Comparison of ENCODE assay signal across 8 cellular contexts in the genomic region with DNA sequence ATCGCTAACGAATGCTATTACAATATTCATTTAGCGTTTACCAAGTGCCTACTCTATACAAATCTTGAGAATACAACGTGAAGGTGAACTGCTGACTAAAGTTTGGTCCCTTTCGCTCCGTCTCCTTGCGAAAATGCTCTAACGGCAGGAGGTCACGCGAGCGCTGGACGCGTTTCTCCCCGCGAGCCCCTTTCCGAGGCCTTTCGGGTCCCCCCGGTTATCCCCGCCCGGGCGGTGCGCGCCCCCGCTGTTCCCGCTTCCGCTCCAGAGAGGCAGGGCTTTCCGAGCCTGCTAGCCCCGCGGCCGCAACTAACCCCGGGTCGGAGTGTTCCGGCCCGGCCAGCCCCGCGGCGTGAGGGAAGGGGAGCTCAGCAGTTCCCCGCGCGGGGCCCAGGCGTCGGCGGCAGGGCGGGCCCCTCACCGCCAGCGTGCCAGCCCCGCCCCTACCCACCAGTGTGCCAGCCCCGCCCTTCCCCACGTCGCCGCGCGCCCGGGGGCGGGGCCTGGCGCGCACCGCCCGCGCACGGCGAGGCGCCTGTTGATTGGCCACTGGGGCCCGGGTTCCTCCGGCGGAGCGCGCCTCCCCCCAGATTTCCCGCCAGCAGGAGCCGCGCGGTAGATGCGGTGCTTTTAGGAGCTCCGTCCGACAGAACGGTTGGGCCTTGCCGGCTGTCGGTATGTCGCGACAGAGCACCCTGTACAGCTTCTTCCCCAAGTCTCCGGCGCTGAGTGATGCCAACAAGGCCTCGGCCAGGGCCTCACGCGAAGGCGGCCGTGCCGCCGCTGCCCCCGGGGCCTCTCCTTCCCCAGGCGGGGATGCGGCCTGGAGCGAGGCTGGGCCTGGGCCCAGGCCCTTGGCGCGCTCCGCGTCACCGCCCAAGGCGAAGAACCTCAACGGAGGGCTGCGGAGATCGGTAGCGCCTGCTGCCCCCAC. TPM values are rescaled to one million over a fixed set of nuclear protein-coding genes. Genes with fewer than 3 reads are reported as not detected.
A peak's percentile ranks its signal among the peaks of the same experiment; 100 is the strongest.
DNase-seq lines count a peak whose midpoint lies in the region; ATAC-seq and TF ChIP-seq lines count a peak whose summit lies in the region.

MSH6 (plus strand) TSS at position 589 of the 934 bp plus-strand sequence; CDS start at position 678, 89 bp downstream.

- H3K4me1 ChIP-seq in esophagus (ENCODE audit: control insufficient read depth in 2 of 2, insufficient read depth in 2 of 2, low read length in 1 of 2) (no peaks in the 10 kb centered on the region), muscle layer of duodenum (ENCODE audit: control insufficient read depth in 1 of 2, insufficient read depth in 2 of 2, low read length in 2 of 2) (peaks cover 0 to 12% of the 10 kb centered on the region in 2 donors)

- H3K4me1 Mint-ChIP-seq in activated T-cell treated with anti-CD3 and anti-CD28 coated beads, Interleukin-2, amount 50 U/mL, for 4 hours (ENCODE audit: low read depth), result peaks cover 24% of the 10 kb centered on the region

- no peaks in the 10 kb centered on the region for H3K9me3 Mint-ChIP-seq in activated T-cell treated with anti-CD3 and anti-CD28 coated beads, Interleukin-2, amount 50 U/mL, for 4 hours

- H3K27me3 Mint-ChIP-seq in activated T-cell treated with anti-CD3 and anti-CD28 coated beads, Interleukin-2, amount 50 U/mL, for 4 hours (ENCODE audit: low read depth), result no peaks in the 10 kb centered on the region

- no peaks in the 10 kb centered on the region for H3K9me3 ChIP-seq in esophagus (ENCODE audit: control insufficient read depth in 2 of 2, insufficient read depth in 1 of 2, low read depth in 1 of 2, low read length in 1 of 2)
- no peaks in the 10 kb centered on the region for H3K9me3 ChIP-seq in muscle layer of duodenum (ENCODE audit: control insufficient read depth in 1 of 2, low read length in 2 of 2)

- 1% methylated on average over 77 to 103 of the region's 103 CpGs for WGBS in esophagus, 2 donors

- ATAC-seq in GM21717 (IDR thresholded peaks at IDR 0.05; ENCODE audit: unreplicated experiment), result peak; percentile 81
- ATAC-seq in activated T-cell treated with anti-CD3 and anti-CD28 coated beads, Interleukin-2, amount 50 U/mL, for 4 hours, result peak; percentile 87 to 90

- DNase-seq in DMS53 (lab: John Stamatoyannopoulos, UW), result peak; percentile 97
- DNase-seq in Jurkat, Clone E6-1 (ENCODE audit: low read depth, low spot score), result peak; percentile 58
- DNase-seq in activated T-cell treated with anti-CD3 and anti-CD28 coated beads, Interleukin-2, amount 50 U/mL, for 4 hours, result peak; percentile 84
- DNase-seq in stimulated activated CD8-positive, alpha-beta memory T cell treated with anti-CD3 and anti-CD28 coated beads, Interleukin-7, amount 100 ng/mL, for 4 hours (ENCODE audit: low read depth in 2 of 2), result peak; percentile 61 to 86

- H3K27ac ChIP-seq in esophagus (ENCODE audit: low read depth in 2 of 2, low read length in 1 of 2) (peak within 1 kb of the TSS; percentile 82 to 92), muscle layer of duodenum (ENCODE audit: low read length) (peak within 1 kb of the TSS; percentile 75)

- no peaks in the 10 kb centered on the region for H3K36me3 ChIP-seq in esophagus (ENCODE audit: control insufficient read depth in 2 of 2, insufficient read depth in 2 of 2, low read length in 1 of 2)
- H3K36me3 ChIP-seq in muscle layer of duodenum (ENCODE audit: control insufficient read depth in 1 of 2, insufficient read depth in 2 of 2, low read length in 2 of 2), result no peaks in the 10 kb centered on the region

- H3K27me3 ChIP-seq in esophagus (ENCODE audit: control insufficient read depth in 1 of 2, insufficient read depth in 2 of 2, low read length in 2 of 2), result no peaks in the 10 kb centered on the region
- no peaks in the 10 kb centered on the region for H3K27me3 ChIP-seq in muscle layer of duodenum (ENCODE audit: low read depth, low read length)

- peak within 1 kb of the TSS; percentile 63 for H3K4me3 ChIP-seq in Jurkat, Clone E6-1 (ENCODE audit: low read length)
- H3K4me3 ChIP-seq in esophagus (ENCODE audit: low read depth in 1 of 2, low read length in 2 of 2), result peak within 1 kb of the TSS; percentile 68 to 73
- H3K4me3 ChIP-seq in muscle layer of duodenum (ENCODE audit: low read depth in 1 of 2, low read length in 2 of 2), result peak within 1 kb of the TSS; percentile 79 to 95

- peak within 1 kb of the TSS; percentile 86 for H3K4me3 Mint-ChIP-seq in activated T-cell treated with anti-CD3 and anti-CD28 coated beads, Interleukin-2, amount 50 U/mL, for 4 hours

- peaks cover 8% of the 10 kb centered on the region for H3K36me3 Mint-ChIP-seq in activated T-cell treated with anti-CD3 and anti-CD28 coated beads, Interleukin-2, amount 50 U/mL, for 4 hours (ENCODE audit: insufficient read depth)

TF ChIP-seq in PFSK-1, 5 proteins besides CTCF, POLR2A, EP300 and RAD21:
- TF ChIP-seq FOXP2 (optimal IDR thresholded peaks at IDR 0.05; ENCODE audit: borderline replicate concordance, extremely low read depth, extremely low read length, insufficient read depth) (peak; percentile 49), TAF1 (IDR thresholded peaks at IDR 0.05; ENCODE audit: borderline replicate concordance, insufficient read depth, low read length) (peak; percentile 68; the same call in 1 of the 2 replicates), SIN3A (IDR thresholded peaks at IDR 0.05; ENCODE audit: borderline replicate concordance, insufficient read depth, low read length) (0 out of 2 replicates have a peak, but pooled peaks have one; percentile 42), POLR2AphosphoS5 (IDR thresholded peaks at IDR 0.05; ENCODE audit: low read depth, low read length) (peak; percentile 68; the same call in 1 of the 2 replicates)
- TF ChIP-seq, protein P1, sequence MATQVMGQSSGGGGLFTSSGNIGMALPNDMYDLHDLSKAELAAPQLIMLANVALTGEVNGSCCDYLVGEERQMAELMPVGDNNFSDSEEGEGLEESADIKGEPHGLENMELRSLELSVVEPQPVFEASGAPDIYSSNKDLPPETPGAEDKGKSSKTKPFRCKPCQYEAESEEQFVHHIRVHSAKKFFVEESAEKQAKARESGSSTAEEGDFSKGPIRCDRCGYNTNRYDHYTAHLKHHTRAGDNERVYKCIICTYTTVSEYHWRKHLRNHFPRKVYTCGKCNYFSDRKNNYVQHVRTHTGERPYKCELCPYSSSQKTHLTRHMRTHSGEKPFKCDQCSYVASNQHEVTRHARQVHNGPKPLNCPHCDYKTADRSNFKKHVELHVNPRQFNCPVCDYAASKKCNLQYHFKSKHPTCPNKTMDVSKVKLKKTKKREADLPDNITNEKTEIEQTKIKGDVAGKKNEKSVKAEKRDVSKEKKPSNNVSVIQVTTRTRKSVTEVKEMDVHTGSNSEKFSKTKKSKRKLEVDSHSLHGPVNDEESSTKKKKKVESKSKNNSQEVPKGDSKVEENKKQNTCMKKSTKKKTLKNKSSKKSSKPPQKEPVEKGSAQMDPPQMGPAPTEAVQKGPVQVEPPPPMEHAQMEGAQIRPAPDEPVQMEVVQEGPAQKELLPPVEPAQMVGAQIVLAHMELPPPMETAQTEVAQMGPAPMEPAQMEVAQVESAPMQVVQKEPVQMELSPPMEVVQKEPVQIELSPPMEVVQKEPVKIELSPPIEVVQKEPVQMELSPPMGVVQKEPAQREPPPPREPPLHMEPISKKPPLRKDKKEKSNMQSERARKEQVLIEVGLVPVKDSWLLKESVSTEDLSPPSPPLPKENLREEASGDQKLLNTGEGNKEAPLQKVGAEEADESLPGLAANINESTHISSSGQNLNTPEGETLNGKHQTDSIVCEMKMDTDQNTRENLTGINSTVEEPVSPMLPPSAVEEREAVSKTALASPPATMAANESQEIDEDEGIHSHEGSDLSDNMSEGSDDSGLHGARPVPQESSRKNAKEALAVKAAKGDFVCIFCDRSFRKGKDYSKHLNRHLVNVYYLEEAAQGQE (IDR thresholded peaks at IDR 0.05; ENCODE audit: insufficient read depth in 1 of 2, low read depth in 2 of 2, low read length in 2 of 2), result no peak
TF ChIP-seq in PFSK-1: peak in this region for 4.

RNA-seq across cellular contexts. Expression of gene MSH6, which starts in this region (rescaled TPM):
- 42.6 TPM for polyA plus RNA-seq in Jurkat, Clone E6-1 (2012; ENCODE audit: insufficient read depth, insufficient read length)
- polyA plus RNA-seq in PFSK-1 (2012; ENCODE audit: insufficient read length, low read depth), result 23.6 TPM
- 100 to 1,000 TPM; 164 to 186 (median 166) TPM for total RNA-seq in activated T-cell treated with anti-CD3 and anti-CD28 coated beads, Interleukin-2, amount 50 U/mL, for 4 hours
- polyA plus RNA-seq in esophagus, result 10 to 100 TPM in 1 of 2 donors, 1 to 10 TPM in 1; 5.3 to 12.2 TPM

Comparison
In these comparisons a context has a peak if more than half of its experiments do, and no peak if none do; other contexts are left out.
1. Peak in every context shown above with its lines: DNase-seq, ATAC-seq, H3K4me3 ChIP-seq and H3K27ac ChIP-seq.